ENCODE assay signal across 11 cellular contexts in the genomic region with DNA sequence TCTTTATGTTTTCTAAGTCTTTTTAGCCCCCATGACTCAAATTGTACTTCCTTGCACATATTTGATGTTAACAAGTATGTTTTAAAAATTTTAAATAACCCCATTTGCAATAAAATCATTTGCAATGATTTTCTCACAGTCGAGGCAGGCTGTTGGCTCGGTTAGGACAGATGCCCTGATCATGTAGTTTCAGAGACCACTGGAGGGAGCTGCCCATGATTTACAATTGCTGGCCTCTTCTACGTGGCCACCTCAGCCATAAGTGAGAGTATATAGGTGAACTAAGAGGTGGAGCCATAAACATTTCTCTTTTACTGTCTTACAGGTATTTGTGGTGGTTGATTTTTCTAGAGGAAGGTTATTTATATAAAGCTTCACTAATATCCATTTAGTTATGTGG. TPM values are rescaled to one million over a fixed set of nuclear protein-coding genes. Genes with fewer than 3 reads are reported as not detected.
DNase-seq lines count a peak whose midpoint lies in the region; ATAC-seq and TF ChIP-seq lines count a peak whose summit lies in the region.
"Had no signal": no experiment of that assay in that cellular context is flagged by ENCODE, and none has a peak within 500 bp of the region (broad histone marks: within the 10 kb centered on the region; RNA-seq: fewer than 3 reads in every experiment).

No MANE protein-coding gene starts in this region.

- no peak overlapping the region for H3K9ac ChIP-seq in HUES64 (ENCODE audit: low read depth, low read length)

- DNase-seq in AG04450 (ENCODE audit: low read depth, low spot score) (no peak), myocyte (ENCODE audit: low read depth) (peak; percentile 52), NCI-H345 treated with DMSO at 0.1 percent for 48 hours (lab: John Stamatoyannopoulos, UW; ENCODE audit: unreplicated experiment) (no peak), sciatic nerve (ENCODE audit: low spot score) (no peak), OCI-M1 (lab: John Stamatoyannopoulos, UW) (no peak)
- DNase-seq: DMS 273 treated with DMSO at 0.1 percent for 48 hours, kidney had no signal

- peaks cover 6 to 13% (median 10%) of the 10 kb centered on the region in 5 experiments for H3K9me3 Mint-ChIP-seq in brain

- H3K4me1 ChIP-seq in HUES64 (ENCODE audit: insufficient read depth, low read length) = peaks cover 10% of the 10 kb centered on the region

- H3K27ac ChIP-seq in AG04450 (ENCODE audit: low read depth, low read length) = no peak overlapping the region
- no peak overlapping the region for H3K27ac ChIP-seq in HUES64 (ENCODE audit: low read depth, low read length)

- CTCF ChIA-PET in AG04450 (lab: Charles Lee) = interaction anchor here (0.9 to 1.1 kb wide), 2 partner anchors 74 to 381 kb away, joined by 3 to 9 read pairs; no protein-coding TSS in a partner anchor

- peaks cover 47% of the 10 kb centered on the region for H3K36me3 ChIP-seq in HUES64 (ENCODE audit: insufficient read depth, low read length)

- H3K27me3 ChIP-seq in AG04450 (ENCODE audit: control insufficient read depth, insufficient read depth, low read length) (no peaks in the 10 kb centered on the region), HUES64 (ENCODE audit: insufficient read depth, low read length) (no peaks in the 10 kb centered on the region)

- H3K27ac Mint-ChIP-seq in brain = peak overlapping the region in 3 of 5 experiments; percentile 31 to 99 (median 66)

- H3K36me3 Mint-ChIP-seq in brain = peaks cover 39% of the 10 kb centered on the region

- peak overlapping the region; percentile 94 to 99 (median 97) for H3K4me3 Mint-ChIP-seq in brain

- peaks cover 7% of the 10 kb centered on the region for H3K27me3 Mint-ChIP-seq in brain
- H3K27me3 Mint-ChIP-seq: dendritic cell treated with granulocyte-macrophage colony-stimulating factor and Interleukin-4, amounts not matched to agents 40 ng/mL and 50 ng/mL, for 4 days had no signal

- peaks cover 4% of the 10 kb centered on the region; the same call in 1 of the 2 replicates for H3K9me3 ChIP-seq in AG04450 (ENCODE audit: control insufficient read depth, insufficient read depth, low read length)
- peaks cover 29% of the 10 kb centered on the region for H3K9me3 ChIP-seq in HUES64 (ENCODE audit: insufficient read depth, low read depth, low read length)

- POLR2A ChIA-PET in AG04450 (lab: Yijun Ruan, JAX) = no interaction called here

- intact Hi-C loops in sciatic nerve (cut with DNase I) = no loop called here

- ATAC-seq in HG03565 (IDR thresholded peaks at IDR 0.05; ENCODE audit: unreplicated experiment) (no peak), sciatic nerve (no peak)

- H3K4me3 ChIP-seq in AG04450 (ENCODE audit: low read depth, low read length) (peak overlapping the region; percentile 80), HUES64 (ENCODE audit: low read length) (peak overlapping the region; percentile 90)

- peak; percentile 26 for TF ChIP-seq CTCF in AG04450 (IDR thresholded peaks at IDR 0.05; ENCODE audit: low read depth, low read length)
- no peak for TF ChIP-seq CTCF in brain (conservative IDR thresholded peaks at IDR 0.05)

- peaks cover 61% of the 10 kb centered on the region for H3K4me1 Mint-ChIP-seq in brain

- WGBS in HUES64 = 89% methylated on average over 3 of the region's 3 CpGs

RNA-seq across cellular contexts. Expression of a gene that starts 1.7 kb away (rescaled TPM):
- 44.0 and 65.4 TPM in 2 replicates for polyA plus RNA-seq in AG04450 (2011; rRNA removed)
- polyA minus RNA-seq in AG04450 (2011; rRNA and poly(A)+ RNA removed) = 10.6 and 21.8 TPM in 2 replicates
- 27.5 TPM for polyA plus RNA-seq in HUES64 (2013, experiment 1 of 2)
- polyA plus RNA-seq in HUES64 (2013, experiment 2 of 2) = 28.4 TPM
- 7.3 TPM for polyA plus RNA-seq in brain (ENCODE audit: insufficient read depth, low read depth, low replicate concordance)
- total RNA-seq in myocyte = 38.1 and 46.5 TPM in 2 replicates
- 23.7 TPM for polyA plus RNA-seq in myocyte (2012)
- 62.1 TPM for total RNA-seq in sciatic nerve

RNA-seq across cellular contexts. Expression of a gene that starts 1.9 kb away (rescaled TPM):
- polyA plus RNA-seq in AG04450 (2011; rRNA removed) (5.1 and 6.1 TPM in 2 replicates), brain (ENCODE audit: insufficient read depth, low read depth, low replicate concordance) (4.9 TPM)
- 2.9 and 4.3 TPM in 2 replicates for polyA minus RNA-seq in AG04450 (2011; rRNA and poly(A)+ RNA removed)
- polyA plus RNA-seq in HUES64 (2013, experiment 1 of 2) = 6.3 TPM
- 6.8 TPM for polyA plus RNA-seq in HUES64 (2013, experiment 2 of 2)
- total RNA-seq in myocyte (19.9 and 35.6 TPM in 2 replicates), sciatic nerve (13.4 TPM)
- 15.5 TPM for polyA plus RNA-seq in myocyte (2012)
